ENCODE assay signal across 31 cellular contexts in the genomic region with DNA sequence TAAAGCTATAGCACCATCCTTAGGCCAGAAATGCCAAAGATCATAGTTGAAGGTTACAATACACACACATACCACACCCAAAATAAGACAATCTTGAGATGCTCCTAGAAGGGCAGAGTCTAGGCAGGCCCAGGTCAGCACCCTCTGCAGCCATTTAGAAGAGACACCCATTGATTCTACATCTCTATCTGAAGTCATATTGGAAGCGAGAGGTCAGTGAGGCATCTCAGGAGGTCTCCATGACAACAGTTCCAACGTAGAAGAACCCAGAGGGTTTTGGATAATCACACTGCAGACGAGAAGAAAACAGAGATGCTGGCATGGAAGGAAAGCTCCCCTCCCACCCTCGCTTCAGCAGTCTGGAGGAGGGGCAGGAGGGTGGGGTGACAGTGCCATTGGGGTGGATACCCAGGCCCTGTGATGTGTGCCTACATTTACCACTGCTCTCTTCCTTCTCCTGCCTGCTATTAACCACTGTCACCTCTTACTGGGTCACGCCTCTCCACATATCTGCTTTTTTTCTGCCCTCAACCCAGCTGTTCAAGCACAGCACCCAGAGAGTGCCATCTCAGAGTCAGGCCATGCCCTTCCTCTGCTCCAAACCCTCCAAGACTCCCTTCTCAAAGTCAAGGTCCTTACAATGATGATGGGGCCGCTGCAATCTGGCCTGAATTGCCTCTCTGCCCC. TPM values are rescaled to one million over a fixed set of nuclear protein-coding genes. Genes with fewer than 3 reads are reported as not detected.
A peak's percentile ranks its signal among the peaks of the same experiment; 100 is the strongest.
DNase-seq lines count a peak whose midpoint lies in the region; ATAC-seq, FAIRE-seq and TF ChIP-seq lines count a peak whose summit lies in the region.
"Had no signal": no experiment of that assay in that cellular context is flagged by ENCODE, and none has a peak within 500 bp of the region (broad histone marks: within the 10 kb centered on the region; RNA-seq: fewer than 3 reads in every experiment).

No MANE protein-coding gene starts in this region.

- H3K9me3 ChIP-seq in AG04450 (ENCODE audit: control insufficient read depth, insufficient read depth, low read length), result no peaks in the 10 kb centered on the region
- H3K9me3 ChIP-seq in CD8-positive, alpha-beta memory T cell (ENCODE audit: low read length), result no peaks in the 10 kb centered on the region
- no peaks in the 10 kb centered on the region for H3K9me3 ChIP-seq in K562 (replicated peaks; ENCODE audit: control insufficient read depth, insufficient read depth, low read depth, low read length)
- H3K9me3 ChIP-seq: breast epithelium, esophagus muscularis mucosa, SJSA1, upper lobe of left lung had no signal

- H3K27ac Mint-ChIP-seq in CD8-positive, alpha-beta memory T cell, result peak overlapping the region in 5 of 8 donors; percentile 10 to 66 (median 54)
- H3K27ac Mint-ChIP-seq in neural crest cell (ENCODE audit: unreplicated experiment) (peak overlapping the region; percentile 65), mesothelial cell of epicardium (no peak overlapping the region)
- H3K27ac Mint-ChIP-seq: activated CD4-positive, alpha-beta memory T cell treated with anti-CD3 and anti-CD28 coated beads, Interleukin-2, amount 10 ng/mL, durations not matched to agents 7 days and 5 days had no signal

- no peaks in the 10 kb centered on the region for H3K4me1 ChIP-seq in CD8-positive, alpha-beta memory T cell (ENCODE audit: insufficient read depth, low read length)
- no peaks in the 10 kb centered on the region for H3K4me1 ChIP-seq in K562 (replicated peaks in 1 of 2; ENCODE audit: control insufficient read depth in 2 of 2, insufficient read depth in 2 of 2, low read length in 2 of 2)
- H3K4me1 ChIP-seq: breast epithelium had no signal

- H3K4me3 Mint-ChIP-seq in CD8-positive, alpha-beta memory T cell, result peak overlapping the region in 2 of 7 donors; percentile 20 to 29
- H3K4me3 Mint-ChIP-seq in neural crest cell (no peak overlapping the region), mesothelial cell of epicardium (no peak overlapping the region)
- H3K4me3 Mint-ChIP-seq: activated CD4-positive, alpha-beta memory T cell treated with anti-CD3 and anti-CD28 coated beads, Interleukin-2, amount 10 ng/mL, durations not matched to agents 7 days and 5 days; T-cell had no signal

- TF ChIP-seq CTCF in AG04450 (IDR thresholded peaks at IDR 0.05; ENCODE audit: low read depth, low read length) (no peak), K562 (IDR thresholded peaks at IDR 0.05 in 2 of 3, conservative IDR thresholded peaks at IDR 0.05 in 1 of 3; ENCODE audit: insufficient read depth in 2 of 3, low read depth in 1 of 3, low read length in 3 of 3) (no peak), neural crest cell (conservative IDR thresholded peaks at IDR 0.05) (no peak), mesothelial cell of epicardium (IDR thresholded peaks at IDR 0.05; ENCODE audit: unreplicated experiment) (no peak)

- ATAC-seq in K562, result no peak
- ATAC-seq: activated CD4-positive, CD25-positive, alpha-beta regulatory T cell treated with anti-CD3 and anti-CD28 coated beads, Interleukin-2, amount 50 U/mL, for 24 hours; T-cell had no signal

- H3K27me3 Mint-ChIP-seq in CD8-positive, alpha-beta memory T cell, result no peaks in the 10 kb centered on the region
- H3K27me3 Mint-ChIP-seq in neural crest cell (ENCODE audit: low read depth), result peaks cover 14% of the 10 kb centered on the region
- H3K27me3 Mint-ChIP-seq in mesothelial cell of epicardium (ENCODE audit: low read depth), result no peaks in the 10 kb centered on the region
- H3K27me3 Mint-ChIP-seq: activated CD4-positive, alpha-beta memory T cell treated with anti-CD3 and anti-CD28 coated beads, Interleukin-2, amount 10 ng/mL, durations not matched to agents 7 days and 5 days; T-cell had no signal

- peaks cover 31 to 46% (median 43%) of the 10 kb centered on the region in 3 donors for H3K4me1 Mint-ChIP-seq in CD8-positive, alpha-beta memory T cell
- H3K4me1 Mint-ChIP-seq in neural crest cell, result peaks cover 26% of the 10 kb centered on the region
- H3K4me1 Mint-ChIP-seq in mesothelial cell of epicardium, result peaks cover under 1% of the 10 kb centered on the region

- no peaks in the 10 kb centered on the region for H4K20me1 ChIP-seq in K562 (replicated peaks; ENCODE audit: control insufficient read depth, insufficient read depth, low read length)

- in situ Hi-C loops in K562 (cut with MboI), result no loop called here

- DNase-seq in AG04450 (ENCODE audit: low read depth, low spot score) (no peak), K562 (ENCODE audit: extremely low read depth in 1 of 4, low spot score in 3 of 4) (no peak), neural crest cell (ENCODE audit: low read depth, low spot score) (no peak), mesothelial cell of epicardium (ENCODE audit: low spot score in 2 of 2, unreplicated experiment in 2 of 2) (no peak), NCI-H2227 (lab: John Stamatoyannopoulos, UW; ENCODE audit: unreplicated experiment) (no peak), NCI-H1417 (lab: John Stamatoyannopoulos, UW) (no peak), cerebellum (ENCODE audit: low spot score) (no peak)
- DNase-seq in CD8-positive, alpha-beta memory T cell, result no peak
- DNase-seq: activated CD4-positive, alpha-beta memory T cell treated with anti-CD3 and anti-CD28 coated beads, Interleukin-2, amount 10 ng/mL, durations not matched to agents 7 days and 5 days; C1 segment of cervical spinal cord; foreskin melanocyte; H7; NCI-H1092 treated with DMSO at 0.1 percent for 48 hours; NCI-H1930; NCI-H2227 treated with DMSO at 0.1 percent for 48 hours; NCI-H82; occipital lobe; stimulated activated CD4-positive, alpha-beta T cell treated with anti-CD3 and anti-CD28 coated beads, Interleukin-1b, Interleukin-23, amount 100 ng/mL, for 48 hours; substantia nigra; T-cell; upper lobe of left lung had no signal

- H3K9ac ChIP-seq in K562 (ENCODE audit: insufficient read depth in 1 of 2, low read depth in 2 of 2, low read length in 2 of 2), result no peak overlapping the region

- POLR2A ChIA-PET in AG04450 (lab: Yijun Ruan, JAX), result no interaction called here
- POLR2A ChIA-PET in CD8-positive, alpha-beta memory T cell (lab: Charles Lee), result no interaction called here
- POLR2A ChIA-PET in K562 (lab: Yijun Ruan, JAX), result no interaction called here

- H2AFZ ChIP-seq in K562 (ENCODE audit: low read depth, low read length), result no peak overlapping the region

- H3K4me3 ChIP-seq in AG04450 (ENCODE audit: low read depth, low read length) (no peak overlapping the region), K562 (no peak overlapping the region)
- H3K4me3 ChIP-seq in CD8-positive, alpha-beta memory T cell (ENCODE audit: low read length), result no peak overlapping the region
- H3K4me3 ChIP-seq: breast epithelium, coronary artery, esophagus muscularis mucosa, lung, SJSA1, smooth muscle cell, upper lobe of left lung had no signal

- H3K9me3 Mint-ChIP-seq in CD8-positive, alpha-beta memory T cell, result no peaks in the 10 kb centered on the region
- H3K9me3 Mint-ChIP-seq in neural crest cell, result peaks cover 3% of the 10 kb centered on the region
- H3K9me3 Mint-ChIP-seq in mesothelial cell of epicardium, result peaks cover 8% of the 10 kb centered on the region
- H3K9me3 Mint-ChIP-seq: activated CD4-positive, alpha-beta memory T cell treated with anti-CD3 and anti-CD28 coated beads, Interleukin-2, amount 10 ng/mL, durations not matched to agents 7 days and 5 days; activated naive CD4-positive, alpha-beta T cell treated with anti-CD3 and anti-CD28 coated beads, Interleukin-2, amount 50 U/mL, for 72 hours; T-cell had no signal

- no peak for FAIRE-seq in K562 (lab: Jason Lieb, UNC)
- FAIRE-seq: D721Med had no signal

- H3K27ac ChIP-seq in AG04450 (ENCODE audit: low read depth, low read length) (peak overlapping the region; percentile 11), K562 (ENCODE audit: extremely low read depth, low read depth, low read length) (no peak overlapping the region)
- no peak overlapping the region for H3K27ac ChIP-seq in CD8-positive, alpha-beta memory T cell (ENCODE audit: low read depth, low read length)
- H3K27ac ChIP-seq: breast epithelium, coronary artery, esophagus muscularis mucosa, SJSA1, upper lobe of left lung had no signal

- no peak for TF ChIP-seq EP300 in K562 (IDR thresholded peaks at IDR 0.05; ENCODE audit: low read length)

- TF ChIP-seq POLR2A in K562 (conservative IDR thresholded peaks at IDR 0.05), result no peak

- BruUV-seq in K562 (replicated peaks; lab: Mats Ljungman, UMichigan), result no TSS peak

- intact Hi-C loops in K562 (cut with micrococcal nuclease), result no loop called here

- H3K79me2 ChIP-seq in K562 (ENCODE audit: control insufficient read depth, insufficient read depth, low read length), result no peaks in the 10 kb centered on the region

- no peaks in the 10 kb centered on the region for H3K36me3 ChIP-seq in CD8-positive, alpha-beta memory T cell (ENCODE audit: insufficient read depth, low read length)
- no peaks in the 10 kb centered on the region for H3K36me3 ChIP-seq in K562 (ENCODE audit: control insufficient read depth, insufficient read depth, low read length)
- H3K36me3 ChIP-seq: breast epithelium had no signal

- H3K36me3 Mint-ChIP-seq in CD8-positive, alpha-beta memory T cell, result peaks cover 4 to 46% (median 18%) of the 10 kb centered on the region in 3 donors
- H3K36me3 Mint-ChIP-seq in neural crest cell (ENCODE audit: low read depth) (no peaks in the 10 kb centered on the region), mesothelial cell of epicardium (peaks cover 23% of the 10 kb centered on the region)

- CTCF ChIA-PET in AG04450 (lab: Charles Lee) (no interaction called here), K562 (lab: Yijun Ruan, JAX; ENCODE audit: low intra/inter-chr PET ratio) (no interaction called here)
- CTCF ChIA-PET in CD8-positive, alpha-beta memory T cell (lab: Charles Lee), result no interaction called here

- H3K27me3 ChIP-seq in AG04450 (ENCODE audit: control insufficient read depth, insufficient read depth, low read length), result no peaks in the 10 kb centered on the region
- no peaks in the 10 kb centered on the region for H3K27me3 ChIP-seq in CD8-positive, alpha-beta memory T cell (ENCODE audit: insufficient read depth, low read length, poor library complexity, severe bottlenecking)
- peaks cover 0 to 4% of the 10 kb centered on the region in 2 experiments; a peak in 1 of 5 replicates for H3K27me3 ChIP-seq in K562 (ENCODE audit: control insufficient read depth in 2 of 2, insufficient read depth in 2 of 2, low read length in 2 of 2)
- H3K27me3 ChIP-seq: breast epithelium, esophagus muscularis mucosa, SJSA1, upper lobe of left lung had no signal

- H3K4me2 ChIP-seq in K562 (ENCODE audit: insufficient read depth, low read length), result no peak overlapping the region
- H3K4me2 ChIP-seq: smooth muscle cell had no signal

- TF ChIP-seq RAD21 in K562 (CRISPR knock-in tag; conservative IDR thresholded peaks at IDR 0.05 in 1 of 2, IDR thresholded peaks at IDR 0.05 in 1 of 2), result no peak

- H3K9me1 ChIP-seq in K562 (ENCODE audit: control insufficient read depth, insufficient read depth, low read length), result no peaks in the 10 kb centered on the region

- WGBS in K562 (ENCODE audit: insufficient coverage, low coverage, missing lambda C conversion rate), result 4% methylated on average over 6 of the region's 6 CpGs

RNA-seq across cellular contexts. Expression of gene TMCO4, which starts 6.2 kb away (rescaled TPM):
- polyA plus RNA-seq in AG04450 (2011; rRNA removed) (10.1 and 11.4 TPM in 2 replicates), K562 (2011; rRNA removed) (0.27 and 0.57 TPM in 2 replicates), K562 (2014; fragmentation: Illumina TruSeq; extraction: Trizol) (1.4 and 1.7 TPM in 2 replicates), K562 (2014; fragmentation: Nextera tagmentation; extraction: Ambion mirVana) (under 1 TPM; 0.06 to 0.21 TPM), K562 (2014; rRNA removed) (1.9 and 3.2 TPM in 2 replicates)
- 10.4 and 17.1 TPM in 2 replicates for polyA minus RNA-seq in AG04450 (2011; rRNA and poly(A)+ RNA removed)
- total RNA-seq in CD8-positive, alpha-beta memory T cell, result 10 to 100 TPM; 16.5 to 16.6 TPM
- 18.2 TPM for polyA plus RNA-seq in CD8-positive, alpha-beta memory T cell
- 0.67 and 1.3 TPM in 2 replicates for total RNA-seq in K562 (2011; cell fraction: chromatin; rRNA removed; ENCODE audit: low replicate concordance)
- total RNA-seq in K562 (2011; cell fraction: nucleolus; rRNA removed), result 0.66 and 1.2 TPM in 2 replicates
- total RNA-seq in K562 (2011; cell fraction: nucleoplasm; rRNA removed), result 0.59 TPM in 1 of 2 replicates, not detected in the other
- total RNA-seq in K562 (2014; rRNA removed) (2.1 and 3.3 TPM in 2 replicates), K562 (2014; rRNA removed; fragmentation: Illumina TruSeq; extraction: Trizol) (0.91 and 1.4 TPM in 2 replicates), K562 (2015; rRNA removed; fragmentation: Illumina TruSeq; extraction: Trizol) (1.6 and 2.0 TPM in 2 replicates), K562 (2021) (1.2 and 2.1 TPM in 2 replicates), neural crest cell (0.75 and 1.0 TPM in 2 replicates), mesothelial cell of epicardium (19.4 to 23.1 TPM (median 21.4 TPM) in 3 replicates), cerebellum (0.82 TPM)
- polyA plus RNA-seq in K562 (2011; cell fraction: cytosol; rRNA removed), result 0.13 and 0.94 TPM in 2 replicates
- polyA plus RNA-seq in K562 (2011; cell fraction: nucleus; rRNA removed), result 0.45 and 1.5 TPM in 2 replicates
- 1.3 and 3.3 TPM in 2 replicates for polyA plus RNA-seq in K562 (2012)
- polyA minus RNA-seq in K562 (2011; rRNA and poly(A)+ RNA removed), result 0.07 and 0.15 TPM in 2 replicates
- polyA minus RNA-seq in K562 (2011; cell fraction: cytosol; rRNA and poly(A)+ RNA removed), result not detected in 2 replicates
- polyA minus RNA-seq in K562 (2011; cell fraction: nucleus; rRNA and poly(A)+ RNA removed), result 0.54 and 0.56 TPM in 2 replicates

RNA-seq across cellular contexts. Expression of gene RNF186, which starts 21.6 kb away (rescaled TPM):
- polyA plus RNA-seq in AG04450 (2011; rRNA removed), result not detected in 2 replicates
- polyA minus RNA-seq in AG04450 (2011; rRNA and poly(A)+ RNA removed), result not detected in 2 replicates
- not detected for total RNA-seq in CD8-positive, alpha-beta memory T cell
- not detected for polyA plus RNA-seq in CD8-positive, alpha-beta memory T cell
- total RNA-seq in K562 (2011; cell fraction: chromatin; rRNA removed; ENCODE audit: low replicate concordance), result not detected in 2 replicates
- not detected in 2 replicates for total RNA-seq in K562 (2011; cell fraction: nucleolus; rRNA removed)
- total RNA-seq in K562 (2011; cell fraction: nucleoplasm; rRNA removed), result not detected in 2 replicates
- total RNA-seq in K562 (2014; rRNA removed), result not detected in 2 replicates
- not detected in 2 replicates for total RNA-seq in K562 (2014; rRNA removed; fragmentation: Illumina TruSeq; extraction: Trizol)
- not detected in 2 replicates for total RNA-seq in K562 (2015; rRNA removed; fragmentation: Illumina TruSeq; extraction: Trizol)
- not detected in 2 replicates for total RNA-seq in K562 (2021)
- not detected in 2 replicates for polyA plus RNA-seq in K562 (2011; rRNA removed)
- polyA plus RNA-seq in K562 (2011; cell fraction: cytosol; rRNA removed), result not detected in 2 replicates
- not detected in 2 replicates for polyA plus RNA-seq in K562 (2011; cell fraction: nucleus; rRNA removed)
- not detected in 2 replicates for polyA plus RNA-seq in K562 (2012)
- not detected in 2 replicates for polyA plus RNA-seq in K562 (2014; fragmentation: Illumina TruSeq; extraction: Trizol)
- polyA plus RNA-seq in K562 (2014; fragmentation: Nextera tagmentation; extraction: Ambion mirVana), result not detected
- not detected in 2 replicates for polyA plus RNA-seq in K562 (2014; rRNA removed)
- not detected in 2 replicates for polyA minus RNA-seq in K562 (2011; rRNA and poly(A)+ RNA removed)
- polyA minus RNA-seq in K562 (2011; cell fraction: cytosol; rRNA and poly(A)+ RNA removed), result not detected in 2 replicates
- polyA minus RNA-seq in K562 (2011; cell fraction: nucleus; rRNA and poly(A)+ RNA removed), result not detected in 2 replicates
- not detected in 2 replicates for total RNA-seq in neural crest cell
- total RNA-seq in mesothelial cell of epicardium, result not detected in 3 replicates
- not detected for total RNA-seq in cerebellum
- total RNA-seq: activated CD4-positive, alpha-beta memory T cell treated with anti-CD3 and anti-CD28 coated beads, Interleukin-2, amount 10 ng/mL, durations not matched to agents 7 days and 5 days; activated naive CD4-positive, alpha-beta T cell treated with anti-CD3 and anti-CD28 coated beads, Interleukin-2, amount 50 U/mL, for 72 hours; esophagus muscularis mucosa; H7; lung; occipital lobe; RPMI7951; SJSA1; smooth muscle cell; T-cell; upper lobe of left lung had no signal
- polyA plus RNA-seq: lung, smooth muscle cell had no signal
